In the genomic region with DNA sequence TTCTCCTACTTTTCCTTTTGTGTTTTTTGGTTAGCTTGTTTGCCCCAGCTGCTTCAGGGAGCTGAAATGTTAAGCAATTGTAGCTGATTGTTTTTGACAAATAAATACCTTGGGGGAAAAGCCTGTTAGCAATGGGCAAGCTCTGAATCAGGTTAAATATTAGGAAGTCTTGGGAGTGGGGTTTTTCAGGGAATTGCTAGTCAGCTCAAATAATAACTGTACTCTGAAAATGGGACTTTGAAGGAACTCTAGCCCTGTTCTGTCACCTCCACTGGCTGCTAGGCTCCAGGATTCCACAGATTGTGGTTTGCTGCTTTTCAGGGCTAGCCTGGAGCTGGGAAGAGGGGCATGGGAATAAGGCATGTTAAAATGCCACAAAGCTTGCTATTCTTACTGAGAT, we compare ENCODE assay signal across 9 cellular contexts. TPM values are rescaled to one million over a fixed set of nuclear protein-coding genes. Genes with fewer than 3 reads are reported as not detected.
DNase-seq lines count a peak whose midpoint lies in the region; ATAC-seq and TF ChIP-seq lines count a peak whose summit lies in the region.
"Had no signal": no experiment of that assay in that cellular context is flagged by ENCODE, and none has a peak within 500 bp of the region (broad histone marks: within the 10 kb centered on the region; RNA-seq: fewer than 3 reads in every experiment).

No MANE protein-coding gene starts in this region.

- no peaks in the 10 kb centered on the region for H3K9me3 Mint-ChIP-seq in activated CD4-positive, alpha-beta T cell treated with anti-CD3 and anti-CD28 coated beads for 36 hours (ENCODE audit: low read depth)

- H3K27me3 Mint-ChIP-seq in activated CD4-positive, alpha-beta T cell treated with anti-CD3 and anti-CD28 coated beads for 36 hours = no peaks in the 10 kb centered on the region

- H3K4me1 ChIP-seq in stomach = peaks cover 11 to 21% (median 12%) of the 10 kb centered on the region in 4 donors

- DNase-seq in activated CD4-positive, alpha-beta T cell treated with anti-CD3 and anti-CD28 coated beads for 36 hours = no peak
- DNase-seq in activated CD4-positive, alpha-beta T cell treated with anti-CD3 and anti-CD28 coated beads for 4 hours = no peak
- DNase-seq in SK-N-MC (ENCODE audit: low read depth, low spot score) (no peak), fibroblast of villous mesenchyme (ENCODE audit: low read depth) (no peak), stomach (no peak), NCI-H1048 (lab: John Stamatoyannopoulos, UW) (no peak), NCI-H2107 (lab: John Stamatoyannopoulos, UW) (no peak), pons (ENCODE audit: low spot score) (no peak)
- DNase-seq: left cardiac atrium had no signal

- POLR2A ChIA-PET in activated CD4-positive, alpha-beta T cell treated with anti-CD3 and anti-CD28 coated beads for 36 hours (lab: Charles Lee) = interaction anchor here (0.8 to 1.2 kb wide), 2 partner anchors 10 to 842 kb away, joined by 4 read pairs; no protein-coding TSS in a partner anchor

- H3K36me3 ChIP-seq in SK-N-MC (ENCODE audit: insufficient read depth, low read length) (no peaks in the 10 kb centered on the region), stomach (no peaks in the 10 kb centered on the region)

- no peak for TF ChIP-seq CTCF in fibroblast of villous mesenchyme (IDR thresholded peaks at IDR 0.05; ENCODE audit: insufficient read depth, low read depth, low read length)
- TF ChIP-seq CTCF in stomach (IDR thresholded peaks at IDR 0.05) = no peak

- intact Hi-C loops in activated CD4-positive, alpha-beta T cell treated with anti-CD3 and anti-CD28 coated beads for 36 hours (cut with DNase I, micrococcal nuclease) = no loop called here
- intact Hi-C loops in stomach (cut with DNase I; ENCODE audit: low total_unique reads) = no loop called here

- H3K27ac ChIP-seq in SK-N-MC (peak overlapping the region; percentile 99), stomach (peak overlapping the region in 4 of 5 donors; percentile 60 to 72 (median 69))

- H3K27me3 ChIP-seq in stomach = no peaks in the 10 kb centered on the region

- no peaks in the 10 kb centered on the region for H3K9me3 ChIP-seq in SK-N-MC (ENCODE audit: low read depth, low read length)
- no peaks in the 10 kb centered on the region for H3K9me3 ChIP-seq in stomach

- no peak for TF ChIP-seq POLR2A in stomach (IDR thresholded peaks at IDR 0.05)

- H3K9ac ChIP-seq in SK-N-MC (ENCODE audit: insufficient read length) = peak overlapping the region; percentile 77

- H3K4me3 ChIP-seq in SK-N-MC (peak overlapping the region; percentile 75), fibroblast of villous mesenchyme (ENCODE audit: low read depth, low read length) (peak overlapping the region; percentile 14), stomach (no peak overlapping the region)

- H3K4me1 Mint-ChIP-seq in activated CD4-positive, alpha-beta T cell treated with anti-CD3 and anti-CD28 coated beads for 36 hours = peaks cover 60% of the 10 kb centered on the region

- CTCF ChIA-PET in activated CD4-positive, alpha-beta T cell treated with anti-CD3 and anti-CD28 coated beads for 36 hours (lab: Charles Lee) = interaction anchor here (0.6 to 2.8 kb wide), 8 partner anchors 8 to 314 kb away, joined by 3 to 16 read pairs (median 4); no protein-coding TSS in a partner anchor

- no peak for ATAC-seq in activated CD4-positive, alpha-beta T cell treated with anti-CD3 and anti-CD28 coated beads for 36 hours

- H3K36me3 Mint-ChIP-seq in activated CD4-positive, alpha-beta T cell treated with anti-CD3 and anti-CD28 coated beads for 36 hours (ENCODE audit: low read depth) = peaks cover 7% of the 10 kb centered on the region

- peak overlapping the region; percentile 96 for H3K27ac Mint-ChIP-seq in activated CD4-positive, alpha-beta T cell treated with anti-CD3 and anti-CD28 coated beads for 36 hours

- H3K4me3 Mint-ChIP-seq in activated CD4-positive, alpha-beta T cell treated with anti-CD3 and anti-CD28 coated beads for 36 hours = peak overlapping the region; percentile 69

- no peak for TF ChIP-seq EP300 in stomach (IDR thresholded peaks at IDR 0.05)

RNA-seq across cellular contexts. Expression of gene ADK, which starts 39.5 kb away (rescaled TPM):
- 10 to 100 TPM; 53.7 to 55.0 TPM for total RNA-seq in activated CD4-positive, alpha-beta T cell treated with anti-CD3 and anti-CD28 coated beads for 36 hours
- 41.6 and 57.9 TPM in 2 replicates for total RNA-seq in fibroblast of villous mesenchyme
- total RNA-seq in stomach = 10 to 100 TPM in 4 of 5 donors, 1 to 10 TPM in 1; 7.2 to 66.1 (median 35.2) TPM
- polyA plus RNA-seq in stomach = 10 to 100 TPM; 13.5 to 18.6 (median 16.7) TPM

RNA-seq across cellular contexts. Expression of gene AP3M1, which starts 39.9 kb away (rescaled TPM):
- 10 to 100 TPM; 41.9 to 42.0 TPM for total RNA-seq in activated CD4-positive, alpha-beta T cell treated with anti-CD3 and anti-CD28 coated beads for 36 hours
- 29.0 and 51.4 TPM in 2 replicates for total RNA-seq in fibroblast of villous mesenchyme
- 10 to 100 TPM in 2 of 5 donors, 1 to 10 TPM in 3; 3.5 to 28.1 (median 9.9) TPM for total RNA-seq in stomach
- polyA plus RNA-seq in stomach = 10 to 100 TPM in 2 of 3 donors, 1 to 10 TPM in 1; 8.6 to 14.1 (median 13.0) TPM

Comparison
In these comparisons a context has a peak if more than half of its experiments do, and no peak if none do; other contexts are left out.
1. H3K4me3 ChIP-seq: peak in SK-N-MC (single experiment) and fibroblast of villous mesenchyme (single experiment); none in stomach (0 of 4).